ENCODE assay signal across 13 cellular contexts in genomic region chr6:43183441-43183840, GRCh38. TPM values are rescaled to one million over a fixed set of nuclear protein-coding genes. Genes with fewer than 3 reads are reported as not detected.
DNase-seq lines count a peak whose midpoint lies in the region; ATAC-seq and TF ChIP-seq lines count a peak whose summit lies in the region.
"Had no signal": no experiment of that assay in that cellular context is flagged by ENCODE, and none has a peak within 500 bp of the region (broad histone marks: within the 10 kb centered on the region; RNA-seq: fewer than 3 reads in every experiment).

No MANE protein-coding gene starts in this region.

- no peak overlapping the region for H3K27ac Mint-ChIP-seq in activated naive CD4-positive, alpha-beta T cell treated with anti-CD3 and anti-CD28 coated beads, Interleukin-2, amount 10 ng/mL, durations not matched to agents 7 days and 5 days
- no peak overlapping the region for H3K27ac Mint-ChIP-seq in stimulated activated naive B cell treated with anti-CD40 and anti-IgM and Interleukin-4, amounts not matched to agents 10 μg/mL and 1 μg/mL and 100 μg/mL, for 72 hours

- H3K36me3 ChIP-seq in aorta (ENCODE audit: control insufficient read depth in 1 of 2, insufficient read depth in 2 of 2, low read length in 1 of 2): peaks cover 0 to 13% of the 10 kb centered on the region in 2 donors

- intact Hi-C loops in aorta (cut with DNase I): no loop called here

- H3K4me3 Mint-ChIP-seq in activated naive CD4-positive, alpha-beta T cell treated with anti-CD3 and anti-CD28 coated beads, Interleukin-2, amount 10 ng/mL, durations not matched to agents 7 days and 5 days: peak overlapping the region; percentile 97
- peak overlapping the region; percentile 92 to 95 for H3K4me3 Mint-ChIP-seq in stimulated activated naive B cell treated with anti-CD40 and anti-IgM and Interleukin-4, amounts not matched to agents 10 μg/mL and 1 μg/mL and 100 μg/mL, for 72 hours

- H3K36me3 Mint-ChIP-seq in activated naive CD4-positive, alpha-beta T cell treated with anti-CD3 and anti-CD28 coated beads, Interleukin-2, amount 10 ng/mL, durations not matched to agents 7 days and 5 days: peaks cover 38% of the 10 kb centered on the region
- H3K36me3 Mint-ChIP-seq in stimulated activated naive B cell treated with anti-CD40 and anti-IgM and Interleukin-4, amounts not matched to agents 10 μg/mL and 1 μg/mL and 100 μg/mL, for 72 hours: peaks cover 28 to 62% of the 10 kb centered on the region in 2 donors

- H3K4me1 ChIP-seq in aorta (ENCODE audit: control insufficient read depth in 1 of 2, insufficient read depth in 2 of 2, low read length in 2 of 2): no peaks in the 10 kb centered on the region

- H3K27me3 ChIP-seq in aorta (ENCODE audit: control insufficient read depth in 1 of 2, insufficient read depth in 2 of 2, low read length in 1 of 2): no peaks in the 10 kb centered on the region

- peak overlapping the region; percentile 75; the same call in 1 of the 2 replicates for H3K27ac ChIP-seq in VCaP
- H3K27ac ChIP-seq in aorta (ENCODE audit: low read depth in 1 of 2, low read length in 2 of 2): no peak overlapping the region

- no peak for ATAC-seq in stimulated activated naive B cell treated with anti-CD40 and anti-IgM and Interleukin-4, amounts not matched to agents 10 μg/mL and 1 μg/mL and 100 μg/mL, for 72 hours (replicated peaks)
- ATAC-seq in aorta (ENCODE audit: low FRiP score) (no peak), GM21737 (IDR thresholded peaks at IDR 0.05; ENCODE audit: unreplicated experiment) (no peak), HG03442 (IDR thresholded peaks at IDR 0.05; ENCODE audit: unreplicated experiment) (no peak)

- TF ChIP-seq CTCF in VCaP (conservative IDR thresholded peaks at IDR 0.05) (no peak), fibroblast of the aortic adventitia (IDR thresholded peaks at IDR 0.05; ENCODE audit: insufficient read depth, low read length) (no peak)

- H3K4me3 ChIP-seq in fibroblast of the aortic adventitia (ENCODE audit: low read depth, low read length): peak overlapping the region; percentile 90
- H3K4me3 ChIP-seq in aorta (ENCODE audit: low read length in 2 of 2): no peak overlapping the region

- no peaks in the 10 kb centered on the region for H3K27me3 Mint-ChIP-seq in activated naive CD4-positive, alpha-beta T cell treated with anti-CD3 and anti-CD28 coated beads, Interleukin-2, amount 10 ng/mL, durations not matched to agents 7 days and 5 days
- H3K27me3 Mint-ChIP-seq in stimulated activated naive B cell treated with anti-CD40 and anti-IgM and Interleukin-4, amounts not matched to agents 10 μg/mL and 1 μg/mL and 100 μg/mL, for 72 hours: no peaks in the 10 kb centered on the region

- H3K4me1 Mint-ChIP-seq in activated naive CD4-positive, alpha-beta T cell treated with anti-CD3 and anti-CD28 coated beads, Interleukin-2, amount 10 ng/mL, durations not matched to agents 7 days and 5 days: peaks cover 51% of the 10 kb centered on the region
- peaks cover 40 to 60% of the 10 kb centered on the region in 2 donors for H3K4me1 Mint-ChIP-seq in stimulated activated naive B cell treated with anti-CD40 and anti-IgM and Interleukin-4, amounts not matched to agents 10 μg/mL and 1 μg/mL and 100 μg/mL, for 72 hours

- CTCF ChIA-PET in activated naive CD4-positive, alpha-beta T cell treated with anti-CD3 and anti-CD28 coated beads, Interleukin-2, amount 10 ng/mL, durations not matched to agents 7 days and 5 days (lab: Charles Lee): interaction anchor here (0.7 kb wide), 1 partner anchor 17 kb away, joined by 3 read pairs; no protein-coding TSS in a partner anchor

- DNase-seq in activated naive CD4-positive, alpha-beta T cell treated with anti-CD3 and anti-CD28 coated beads, Interleukin-2, amount 10 ng/mL, durations not matched to agents 7 days and 5 days: peak; percentile 14
- no peak for DNase-seq in activated naive CD4-positive, alpha-beta T cell treated with Interleukin-2 at 50 U/mL for 16 hours
- DNase-seq in fibroblast of the aortic adventitia (ENCODE audit: low read depth) (no peak), aorta (no peak)
- no peak for DNase-seq in stimulated activated naive B cell treated with anti-CD40 and anti-IgM and Interleukin-4, amounts not matched to agents 10 μg/mL and 1 μg/mL and 100 μg/mL, for 72 hours
- DNase-seq: C1 segment of cervical spinal cord; effector CD4-positive, alpha-beta T cell; hippocampal formation; NCI-H1436; small intestine had no signal

- WGBS in aorta, 2 donors: 96 to 97% methylated on average over 4 of the region's 4 CpGs

- no peaks in the 10 kb centered on the region for H3K9me3 ChIP-seq in aorta (ENCODE audit: control insufficient read depth, low read length)

- no peaks in the 10 kb centered on the region for H3K9me3 Mint-ChIP-seq in activated naive CD4-positive, alpha-beta T cell treated with anti-CD3 and anti-CD28 coated beads, Interleukin-2, amount 10 ng/mL, durations not matched to agents 7 days and 5 days
- no peaks in the 10 kb centered on the region for H3K9me3 Mint-ChIP-seq in stimulated activated naive B cell treated with anti-CD40 and anti-IgM and Interleukin-4, amounts not matched to agents 10 μg/mL and 1 μg/mL and 100 μg/mL, for 72 hours

RNA-seq across cellular contexts. Expression of gene CUL9, which starts 1.4 kb away (rescaled TPM):
- total RNA-seq in fibroblast of the aortic adventitia (ENCODE audit: low replicate concordance) (22.8 and 28.7 TPM in 2 replicates), aorta (10 to 100 TPM; 32.6 to 54.6 TPM)
- polyA plus RNA-seq in aorta: 100 to 1,000 TPM in 1 of 2 donors, 1 to 10 TPM in 1; 8.1 to 106 TPM

RNA-seq across cellular contexts. Expression of gene SRF, which starts 12.4 kb away (rescaled TPM):
- total RNA-seq in fibroblast of the aortic adventitia (ENCODE audit: low replicate concordance): 17.5 and 17.9 TPM in 2 replicates
- 100 to 1,000 TPM in 1 of 2 donors, 10 to 100 TPM in 1; 47.5 to 106 TPM for total RNA-seq in aorta
- 10 to 100 TPM; 23.8 to 41.4 TPM for polyA plus RNA-seq in aorta

RNA-seq across cellular contexts. Expression of gene DNPH1, which starts 45.8 kb away (rescaled TPM):
- 46.2 and 65.2 TPM in 2 replicates for total RNA-seq in fibroblast of the aortic adventitia (ENCODE audit: low replicate concordance)
- 10 to 100 TPM; 10.2 to 18.1 TPM for total RNA-seq in aorta
- 10 to 100 TPM; 36.8 to 87.4 TPM for polyA plus RNA-seq in aorta

RNA-seq across cellular contexts. Expression of gene TTBK1, which starts 59.8 kb away (rescaled TPM):
- total RNA-seq in fibroblast of the aortic adventitia (ENCODE audit: low replicate concordance) (not detected in 2 replicates), aorta (under 1 TPM in 1 of 2 donors, not detected in 1; 0.12 TPM)
- polyA plus RNA-seq in aorta: not detected
